Comparison of ENCODE assay signal across 25 cellular contexts in the genomic region with DNA sequence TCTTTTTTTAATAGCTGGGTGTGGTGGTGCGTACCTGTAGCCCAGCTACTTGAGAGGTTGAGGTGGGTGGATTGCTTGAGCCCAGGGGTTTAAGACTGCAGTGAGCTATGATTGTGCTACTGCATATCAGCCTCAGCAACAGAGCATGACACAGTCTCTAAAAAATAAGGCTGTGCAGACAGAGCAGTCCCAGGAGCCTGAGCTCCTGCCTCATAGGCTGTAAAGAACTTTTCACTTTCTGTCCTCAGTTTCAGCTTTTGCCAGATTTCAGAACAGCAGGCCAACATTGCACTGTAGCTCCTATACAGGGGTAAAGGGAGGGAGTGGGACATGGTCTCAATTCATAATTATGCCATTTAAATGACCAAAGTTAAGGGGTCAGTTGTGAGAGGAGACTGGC.
"Had no signal": no experiment of that assay in that cellular context is flagged by ENCODE, and none has a peak within 500 bp of the region (broad histone marks: within the 10 kb centered on the region; RNA-seq: fewer than 3 reads in every experiment).

No MANE protein-coding gene starts in this region.

- H3K4me3 ChIP-seq: ascending aorta, body of pancreas, K562, SJSA1 had no signal

- H3K36me3 Mint-ChIP-seq: activated naive CD4-positive, alpha-beta T cell treated with anti-CD3 and anti-CD28 coated beads, Interleukin-2, amount 50 U/mL, for 24 hours had no signal

- H3K4me3 Mint-ChIP-seq: activated CD8-positive, alpha-beta T cell treated with anti-CD3 and anti-CD28 coated beads for 36 hours; activated naive CD4-positive, alpha-beta T cell treated with anti-CD3 and anti-CD28 coated beads, Interleukin-2, amount 50 U/mL, for 24 hours; activated naive CD8-positive, alpha-beta T cell treated with anti-CD3 and anti-CD28 coated beads, Interleukin-2, amount 50 U/mL, for 24 hours; T-helper 1 cell treated with Interleukin-12 subunit alpha and Interleukin-12 subunit beta and Interleukin-4 antibody, amounts not matched to agents 30 μg/mL and 1 μg/mL, for 36 hours had no signal

- H3K27me3 Mint-ChIP-seq: activated CD8-positive, alpha-beta T cell treated with anti-CD3 and anti-CD28 coated beads for 36 hours; activated naive CD4-positive, alpha-beta T cell treated with anti-CD3 and anti-CD28 coated beads, Interleukin-2, amount 50 U/mL, for 24 hours had no signal

- ATAC-seq: activated CD4-positive, CD25-positive, alpha-beta regulatory T cell treated with anti-CD3 and anti-CD28 coated beads, Interleukin-2, amount 50 U/mL, for 24 hours; activated CD8-positive, alpha-beta T cell treated with anti-CD3 and anti-CD28 coated beads for 36 hours; activated naive CD8-positive, alpha-beta T cell treated with anti-CD3 and anti-CD28 coated beads, Interleukin-2, amount 50 U/mL, for 24 hours; body of pancreas; K562; Panc1 had no signal

- H3K9me3 Mint-ChIP-seq: activated naive CD4-positive, alpha-beta T cell treated with anti-CD3 and anti-CD28 coated beads, Interleukin-2, amount 50 U/mL, for 24 hours had no signal

- H3K4me1 Mint-ChIP-seq: activated naive CD4-positive, alpha-beta T cell treated with anti-CD3 and anti-CD28 coated beads, Interleukin-2, amount 50 U/mL, for 24 hours; activated naive CD8-positive, alpha-beta T cell treated with anti-CD3 and anti-CD28 coated beads, Interleukin-2, amount 50 U/mL, for 24 hours had no signal

- H3K27ac ChIP-seq: ascending aorta, body of pancreas, SJSA1 had no signal

- H3K27ac Mint-ChIP-seq: activated CD8-positive, alpha-beta T cell treated with anti-CD3 and anti-CD28 coated beads for 36 hours; activated naive CD4-positive, alpha-beta T cell treated with anti-CD3 and anti-CD28 coated beads, Interleukin-2, amount 50 U/mL, for 24 hours; activated naive CD8-positive, alpha-beta T cell treated with anti-CD3 and anti-CD28 coated beads, Interleukin-2, amount 50 U/mL, for 24 hours; T-helper 1 cell treated with Interleukin-12 subunit alpha and Interleukin-12 subunit beta and Interleukin-4 antibody, amounts not matched to agents 30 μg/mL and 1 μg/mL, for 36 hours had no signal

- H3K4me1 ChIP-seq: ascending aorta, body of pancreas, SJSA1 had no signal

- DNase-seq: activated CD4-positive, alpha-beta T cell treated with anti-CD3 and anti-CD28 coated beads for 4 hours; activated CD8-positive, alpha-beta memory T cell treated with anti-CD3 and anti-CD28 coated beads, Interleukin-2, amount 50 U/mL, for 48 hours; activated CD8-positive, alpha-beta T cell treated with anti-CD3 and anti-CD28 coated beads for 36 hours; activated naive CD8-positive, alpha-beta T cell treated with anti-CD3 and anti-CD28 coated beads, Interleukin-2, amount 50 U/mL, for 24 hours; activated T-cell treated with anti-CD3 and anti-CD28 coated beads, Interleukin-2, amount 50 U/mL, for 1 hour; amniotic stem cell; body of pancreas; Karpas-422; MM.1S; NCI-H1105; NCI-H1436; NCI-H1694 treated with DMSO at 0.1 percent for 48 hours; NCI-H2029 treated with DMSO at 0.1 percent for 48 hours; NCI-H69; NK-92 treated with Interleukin-12 subunit alpha and Interleukin-12 subunit beta, amount 100 ng/mL, for 24 hours; RPMI8226; SHP77; SW 1271 had no signal

- H3K36me3 ChIP-seq: ascending aorta, SJSA1 had no signal

- H3K9me3 ChIP-seq: body of pancreas, SJSA1 had no signal

- H3K27me3 ChIP-seq: ascending aorta, body of pancreas had no signal
